15 cellular contexts compared by ENCODE assay signal in genomic region chr21:41583274-41583790, GRCh38.
DNase-seq lines count a peak whose midpoint lies in the region; ATAC-seq and TF ChIP-seq lines count a peak whose summit lies in the region.
"Had no signal": no experiment of that assay in that cellular context is flagged by ENCODE, and none has a peak within 500 bp of the region (broad histone marks: within the 10 kb centered on the region; RNA-seq: fewer than 3 reads in every experiment).

No MANE protein-coding gene starts in this region.

- H3K27ac ChIP-seq in C4-2B (peak overlapping the region; percentile 83), mucosa of rectum (ENCODE audit: low read depth in 2 of 2, low read length in 2 of 2) (peak overlapping the region; percentile 94 to 98)

- no peak overlapping the region for H3K4me3 ChIP-seq in LNCaP clone FGC (ENCODE audit: low read depth, low read length)
- no peak overlapping the region for H3K4me3 ChIP-seq in epithelial cell of esophagus (ENCODE audit: low read length)
- no peak overlapping the region for H3K4me3 ChIP-seq in mucosa of rectum (ENCODE audit: low read length in 2 of 2)
- H3K4me3 ChIP-seq: HAP-1 had no signal

- H3K9me3 ChIP-seq in mucosa of rectum (ENCODE audit: control insufficient read depth in 2 of 2, low read length in 2 of 2): no peaks in the 10 kb centered on the region
- H3K9me3 ChIP-seq: HAP-1 had no signal

- ATAC-seq in HG03520 (IDR thresholded peaks at IDR 0.05; ENCODE audit: unreplicated experiment): no peak
- ATAC-seq in HG02938 (IDR thresholded peaks at IDR 0.05; ENCODE audit: unreplicated experiment): no peak
- ATAC-seq: T-cell had no signal

- peak overlapping the region in 1 of 2 donors; percentile 33 for H3K9ac ChIP-seq in mucosa of rectum (ENCODE audit: low read depth in 1 of 2, low read length in 2 of 2)

- DNase-seq in LNCaP clone FGC (ENCODE audit: low read depth) (peak; percentile 98), epithelial cell of esophagus (ENCODE audit: low read depth) (peak; percentile 85), HuH-7 (ENCODE audit: low spot score) (no peak), HK-2 (ENCODE audit: unreplicated experiment) (no peak)
- DNase-seq: activated CD4-positive, alpha-beta T cell treated with anti-CD3 and anti-CD28 coated beads, Interleukin-2, amount 50 U/mL, for 1 hour; activated gamma-delta T cell treated with Interleukin-2 at 50 U/mL for 16 hours; central memory CD4-positive, alpha-beta T cell; mesendoderm; NCI-H1930; T-cell had no signal

- peaks cover 34 to 38% of the 10 kb centered on the region in 2 donors for H3K4me1 ChIP-seq in mucosa of rectum (ENCODE audit: control insufficient read depth in 2 of 2, insufficient read depth in 2 of 2, low read length in 2 of 2)
- H3K4me1 ChIP-seq: HAP-1 had no signal

- no peak for TF ChIP-seq CTCF in C4-2B (conservative IDR thresholded peaks at IDR 0.05)
- TF ChIP-seq CTCF in LNCaP clone FGC (IDR thresholded peaks at IDR 0.05; ENCODE audit: control insufficient read depth, extremely low read depth, insufficient read depth): no peak
- TF ChIP-seq CTCF in epithelial cell of esophagus (IDR thresholded peaks at IDR 0.05; ENCODE audit: insufficient read depth, low read depth, low read length, missing control alignments): no peak

- no peaks in the 10 kb centered on the region for H3K27me3 ChIP-seq in mucosa of rectum (ENCODE audit: control insufficient read depth in 2 of 2, insufficient read depth in 2 of 2, low read length in 2 of 2)

- H3K36me3 ChIP-seq in mucosa of rectum (ENCODE audit: control insufficient read depth in 2 of 2, insufficient read depth in 2 of 2, low read length in 2 of 2): no peaks in the 10 kb centered on the region
- H3K36me3 ChIP-seq: HAP-1 had no signal

Comparison
In these comparisons a context has a peak if more than half of its experiments do, and no peak if none do; other contexts are left out.
1. DNase-seq: peak in LNCaP clone FGC (single experiment) and epithelial cell of esophagus (single experiment); none in HuH-7 (single experiment) and HK-2 (single experiment).